ENCODE assay signal across 8 cellular contexts in genomic region chr9:95852059-95853032, GRCh38. TPM values are rescaled to one million over a fixed set of nuclear protein-coding genes. Genes with fewer than 3 reads are reported as not detected.
DNase-seq lines count a peak whose midpoint lies in the region; ATAC-seq and TF ChIP-seq lines count a peak whose summit lies in the region.

No MANE protein-coding gene starts in this region.

- H3F3A ChIP-seq in PC-3 (ENCODE audit: low read length, unreplicated experiment), result no peaks in the 10 kb centered on the region

- no peaks in the 10 kb centered on the region for H3K9me3 ChIP-seq in PC-3 (ENCODE audit: low read length)
- no peaks in the 10 kb centered on the region for H3K9me3 ChIP-seq in mesodermal cell (ENCODE audit: control insufficient read depth, low read length)
- H3K9me3 ChIP-seq in T-helper 17 cell (ENCODE audit: control insufficient read depth, low read length, poor library complexity, severe bottlenecking), result no peaks in the 10 kb centered on the region

- H3K4me2 ChIP-seq in PC-3 (ENCODE audit: low read length), result peak overlapping the region; percentile 71

- peak; percentile 97 for ATAC-seq in HG02870 (IDR thresholded peaks at IDR 0.05; ENCODE audit: unreplicated experiment)
- peak; percentile 37 for ATAC-seq in PC-3
- ATAC-seq in T-helper 17 cell, result no peak

- DNase-seq in stimulated activated CD4-positive, alpha-beta T cell treated with anti-CD3 and anti-CD28 coated beads, Interleukin-15, amount 100 ng/mL, for 24 hours, result peak; percentile 15
- no peak for DNase-seq in stimulated activated CD4-positive, alpha-beta T cell treated with anti-CD3 and anti-CD28 coated beads, Interleukin-12 subunit alpha, Interleukin-12 subunit beta, amount 100 ng/mL, for 4 hours
- peak; percentile 73 for DNase-seq in PC-3
- no peak for DNase-seq in osteocyte (ENCODE audit: extremely low spot score, unreplicated experiment)
- DNase-seq in middle frontal gyrus (ENCODE audit: extremely low spot score, low spot score), result no peak
- DNase-seq in T-helper 17 cell, result no peak

- no peaks in the 10 kb centered on the region for H4K20me1 ChIP-seq in PC-3 (ENCODE audit: low read length)

- H3K79me2 ChIP-seq in PC-3 (ENCODE audit: low read length), result no peaks in the 10 kb centered on the region

- no TSS peak for BruUV-seq in PC-3 (replicated peaks; lab: Mats Ljungman, UMichigan)

- POLR2A ChIA-PET in PC-3 (lab: Charles Lee; ENCODE audit: unreplicated experiment), result interaction anchor here (0.6 kb wide), 1 partner anchor 14 kb away, joined by 3 read pairs; no protein-coding TSS in a partner anchor

- H3K27ac ChIP-seq in PC-3 (ENCODE audit: low read length), result peak overlapping the region; percentile 45
- peak overlapping the region; percentile 55 for H3K27ac ChIP-seq in mesodermal cell (ENCODE audit: low read depth, low read length, severe bottlenecking)

- H3K36me3 ChIP-seq in PC-3 (ENCODE audit: low read depth, low read length), result no peaks in the 10 kb centered on the region
- H3K36me3 ChIP-seq in mesodermal cell (ENCODE audit: control insufficient read depth, insufficient read depth, low read length), result peaks cover 18% of the 10 kb centered on the region

- TF ChIP-seq CTCF in PC-3 (conservative IDR thresholded peaks at IDR 0.05; ENCODE audit: low read depth, low read length) (no peak), osteocyte (IDR thresholded peaks at IDR 0.05) (no peak)

- intact Hi-C loops in PC-3 (cut with micrococcal nuclease), result no loop called here

- no peaks in the 10 kb centered on the region for H3K9me3 Mint-ChIP-seq in osteocyte (ENCODE audit: unreplicated experiment)

- WGBS in mesodermal cell (ENCODE audit: insufficient coverage in 2 of 2), 2 experiments, result 77 to 85% methylated on average over 5 to 6 of the region's 7 CpGs

- H3K27me3 Mint-ChIP-seq in osteocyte (ENCODE audit: unreplicated experiment) (no peaks in the 10 kb centered on the region), T-helper 17 cell (no peaks in the 10 kb centered on the region)

- 0 out of 2 replicates have a peak overlapping the region, but pooled peaks have one; percentile 40 for H2AFZ ChIP-seq in PC-3 (ENCODE audit: low read length)

- CTCF ChIA-PET in PC-3 (lab: Charles Lee), result no interaction called here

- H3K36me3 Mint-ChIP-seq in osteocyte (ENCODE audit: unreplicated experiment) (peaks cover 8% of the 10 kb centered on the region), T-helper 17 cell (ENCODE audit: low read depth) (peaks cover 9% of the 10 kb centered on the region)

- H3K4me1 Mint-ChIP-seq in osteocyte (ENCODE audit: unreplicated experiment) (peaks cover 39% of the 10 kb centered on the region), T-helper 17 cell (peaks cover 6% of the 10 kb centered on the region)

- H3K4me3 ChIP-seq in PC-3 (ENCODE audit: low read length) (peak overlapping the region; percentile 26; the same call in 1 of the 2 replicates), mesodermal cell (ENCODE audit: extremely low read depth, insufficient read depth, low read length, poor library complexity, severe bottlenecking) (no peak overlapping the region)

- H3K9me2 ChIP-seq in PC-3 (replicated peaks; ENCODE audit: low read length), result no peaks in the 10 kb centered on the region

- H3K27ac Mint-ChIP-seq in osteocyte (ENCODE audit: unreplicated experiment), result no peak overlapping the region
- no peak overlapping the region for H3K27ac Mint-ChIP-seq in T-helper 17 cell

- H3K4me3 Mint-ChIP-seq in osteocyte (ENCODE audit: unreplicated experiment) (no peak overlapping the region), T-helper 17 cell (no peak overlapping the region)

- H3K4me1 ChIP-seq in PC-3 (ENCODE audit: insufficient read depth, low read length) (peaks cover 56% of the 10 kb centered on the region), mesodermal cell (ENCODE audit: control insufficient read depth, insufficient read depth, low read length, poor library complexity, severe bottlenecking) (peaks cover 51% of the 10 kb centered on the region)

- no peak overlapping the region for H3K9ac ChIP-seq in PC-3 (ENCODE audit: low read length)

- H3K27me3 ChIP-seq in PC-3 (ENCODE audit: low read length), result no peaks in the 10 kb centered on the region

RNA-seq across cellular contexts. Expression of gene ERCC6L2, which starts 23.1 kb away (rescaled TPM):
- total RNA-seq in PC-3 (2014; rRNA removed) (18.8 and 32.7 TPM in 2 replicates), osteocyte (48.9 and 50.5 TPM in 2 replicates), T-helper 17 cell (10 to 100 TPM; 38.8 to 39.4 TPM)
- 26.1 TPM for polyA plus RNA-seq in mesodermal cell (2013, experiment 1 of 2)
- polyA plus RNA-seq in mesodermal cell (2013, experiment 2 of 2), result 31.3 TPM

Comparison
In these comparisons a context has a peak if more than half of its experiments do, and no peak if none do; other contexts are left out.
1. DNase-seq: peak in stimulated activated CD4-positive, alpha-beta T cell treated with anti-CD3 and anti-CD28 coated beads, Interleukin-15, amount 100 ng/mL, for 24 hours (single experiment) and PC-3 (single experiment); none in stimulated activated CD4-positive, alpha-beta T cell treated with anti-CD3 and anti-CD28 coated beads, Interleukin-12 subunit alpha, Interleukin-12 subunit beta, amount 100 ng/mL, for 4 hours (single experiment), osteocyte (single experiment), middle frontal gyrus (single experiment) and T-helper 17 cell (0 of 3).